Comparison of ENCODE assay signal across 8 cellular contexts in genomic region chr13:26220575-26220974, GRCh38. TPM values are rescaled to one million over a fixed set of nuclear protein-coding genes. Genes with fewer than 3 reads are reported as not detected.
DNase-seq lines count a peak whose midpoint lies in the region; ATAC-seq and TF ChIP-seq lines count a peak whose summit lies in the region.

No MANE protein-coding gene starts in this region.

- TF ChIP-seq CTCF in CD8-positive, alpha-beta T cell (IDR thresholded peaks at IDR 0.05) = no peak
- TF ChIP-seq CTCF in choroid plexus epithelial cell (conservative IDR thresholded peaks at IDR 0.05; ENCODE audit: low read depth, low read length) = no peak

- H3K27me3 ChIP-seq in CD8-positive, alpha-beta T cell (ENCODE audit: insufficient read depth, low read length) = no peaks in the 10 kb centered on the region
- no peaks in the 10 kb centered on the region for H3K27me3 ChIP-seq in naive thymus-derived CD4-positive, alpha-beta T cell (ENCODE audit: control insufficient read depth in 2 of 2, insufficient read depth in 2 of 2, low read length in 2 of 2)

- DNase-seq in CD8-positive, alpha-beta T cell = no peak
- DNase-seq in M059J (ENCODE audit: low read depth) (peak; percentile 67), choroid plexus epithelial cell (ENCODE audit: low read depth) (peak; percentile 74), NCI-H1105 (lab: John Stamatoyannopoulos, UW) (no peak)
- no peak for DNase-seq in naive thymus-derived CD4-positive, alpha-beta T cell

- intact Hi-C loops in CD8-positive, alpha-beta T cell (cut with DNase I, micrococcal nuclease) = loop anchor here (1.0 to 10.0 kb wide), 9 partner anchors 34 to 1914 kb away; partner anchors contain the start of genes GTF3A (in 1 of the 2), LNX2 (in 1 of the 2), MTIF3 (in 1 of the 2) and NUP58 (in 1 of the 2)
- intact Hi-C loops in naive thymus-derived CD4-positive, alpha-beta T cell (cut with micrococcal nuclease) = loop anchor here (2.0 to 10.0 kb wide), 6 partner anchors 346 to 1918 kb away; partner anchors contain the start of genes GTF3A (in 1 of the 2), LNX2 (in 1 of the 2), MTIF3 (in 1 of the 2) and NUP58 (in 1 of the 2)

- H3K36me3 ChIP-seq in CD8-positive, alpha-beta T cell (ENCODE audit: insufficient read depth, low read length) = peaks cover 23% of the 10 kb centered on the region
- peaks cover 14 to 34% (median 21%) of the 10 kb centered on the region in 3 experiments for H3K36me3 ChIP-seq in naive thymus-derived CD4-positive, alpha-beta T cell (ENCODE audit: control insufficient read depth in 2 of 3, insufficient read depth in 3 of 3, low read length in 3 of 3)

- H3K4me1 Mint-ChIP-seq in CD8-positive, alpha-beta T cell (ENCODE audit: low read depth) = peaks cover 46% of the 10 kb centered on the region
- H3K4me1 Mint-ChIP-seq in naive thymus-derived CD4-positive, alpha-beta T cell = peaks cover 25 to 55% (median 49%) of the 10 kb centered on the region in 7 donors

- POLR2A ChIA-PET in CD8-positive, alpha-beta T cell (lab: Charles Lee) = interaction anchor here (0.9 to 1.0 kb wide), 2 partner anchors 35 kb away, joined by 3 read pairs; no protein-coding TSS in a partner anchor
- POLR2A ChIA-PET in naive thymus-derived CD4-positive, alpha-beta T cell (lab: Charles Lee) = interaction anchor here (0.5 to 4.1 kb wide), 6 partner anchors 10 to 1096 kb away, joined by 3 to 41 read pairs (median 3); partner anchors contain the start of gene CDK8

- ATAC-seq in CD8-positive, alpha-beta T cell = no peak
- no peak for ATAC-seq in naive thymus-derived CD4-positive, alpha-beta T cell
- ATAC-seq in GM18867 (IDR thresholded peaks at IDR 0.05; ENCODE audit: unreplicated experiment) (no peak), HG03442 (IDR thresholded peaks at IDR 0.05; ENCODE audit: unreplicated experiment) (no peak), HG02852 (IDR thresholded peaks at IDR 0.05; ENCODE audit: unreplicated experiment) (no peak)

- H3K4me3 Mint-ChIP-seq in CD8-positive, alpha-beta T cell = peak overlapping the region; percentile 99
- H3K4me3 Mint-ChIP-seq in naive thymus-derived CD4-positive, alpha-beta T cell = peak overlapping the region; percentile 49 to 100 (median 98)

- H3K9me3 Mint-ChIP-seq in CD8-positive, alpha-beta T cell = no peaks in the 10 kb centered on the region
- peaks cover 0 to 8% (median 0%) of the 10 kb centered on the region in 11 donors for H3K9me3 Mint-ChIP-seq in naive thymus-derived CD4-positive, alpha-beta T cell

- H3K9me3 ChIP-seq in CD8-positive, alpha-beta T cell (ENCODE audit: low read length) = no peaks in the 10 kb centered on the region
- H3K9me3 ChIP-seq in naive thymus-derived CD4-positive, alpha-beta T cell (ENCODE audit: control insufficient read depth in 2 of 3, low read length in 3 of 3) = no peaks in the 10 kb centered on the region

- peak overlapping the region; percentile 97 for H3K4me3 ChIP-seq in CD8-positive, alpha-beta T cell (ENCODE audit: low read depth, low read length)
- peak overlapping the region; percentile 89 for H3K4me3 ChIP-seq in choroid plexus epithelial cell (ENCODE audit: low read depth, low read length)
- peak overlapping the region; percentile 96 for H3K4me3 ChIP-seq in naive thymus-derived CD4-positive, alpha-beta T cell (ENCODE audit: low read length)

- CTCF ChIA-PET in CD8-positive, alpha-beta T cell (lab: Charles Lee) = interaction anchor here (1.3 to 2.7 kb wide), 5 partner anchors 19 to 276 kb away, joined by 3 to 10 read pairs (median 3); no protein-coding TSS in a partner anchor
- CTCF ChIA-PET in naive thymus-derived CD4-positive, alpha-beta T cell (lab: Charles Lee) = no interaction called here

- no peak overlapping the region for H3K27ac ChIP-seq in CD8-positive, alpha-beta T cell (ENCODE audit: low read depth, low read length)
- H3K27ac ChIP-seq in naive thymus-derived CD4-positive, alpha-beta T cell (ENCODE audit: low read depth, low read length) = no peak overlapping the region

- no peak overlapping the region for H3K27ac Mint-ChIP-seq in CD8-positive, alpha-beta T cell
- H3K27ac Mint-ChIP-seq in naive thymus-derived CD4-positive, alpha-beta T cell = no peak overlapping the region

- H3K4me1 ChIP-seq in CD8-positive, alpha-beta T cell (ENCODE audit: insufficient read depth, low read length) = peaks cover 26% of the 10 kb centered on the region
- peaks cover 16 to 17% of the 10 kb centered on the region in 2 donors for H3K4me1 ChIP-seq in naive thymus-derived CD4-positive, alpha-beta T cell (ENCODE audit: control insufficient read depth in 2 of 2, insufficient read depth in 2 of 2, low read length in 2 of 2)

- peaks cover 46% of the 10 kb centered on the region for H3K36me3 Mint-ChIP-seq in CD8-positive, alpha-beta T cell
- peaks cover 9 to 28% (median 23%) of the 10 kb centered on the region in 5 donors for H3K36me3 Mint-ChIP-seq in naive thymus-derived CD4-positive, alpha-beta T cell

- H3K27me3 Mint-ChIP-seq in CD8-positive, alpha-beta T cell (ENCODE audit: low read depth) = no peaks in the 10 kb centered on the region
- H3K27me3 Mint-ChIP-seq in naive thymus-derived CD4-positive, alpha-beta T cell = peaks cover 0 to 3% (median 0%) of the 10 kb centered on the region in 5 donors

RNA-seq across cellular contexts. Expression of gene RNF6, which starts 1.5 kb away (rescaled TPM):
- 10 to 100 TPM; 50.3 to 55.0 TPM for total RNA-seq in CD8-positive, alpha-beta T cell
- total RNA-seq in M059J (2014; rRNA removed; shearing (Covaris generic)) = 26.8 and 27.5 TPM in 2 replicates
- 10 to 100 TPM; 31.0 to 45.6 (median 44.6) TPM for total RNA-seq in naive thymus-derived CD4-positive, alpha-beta T cell
- 10 to 100 TPM; 29.1 to 57.4 TPM for polyA plus RNA-seq in naive thymus-derived CD4-positive, alpha-beta T cell

RNA-seq across cellular contexts. Expression of gene CDK8, which starts 33.4 kb away (rescaled TPM):
- total RNA-seq in CD8-positive, alpha-beta T cell = 1 to 10 TPM; 4.9 to 5.3 TPM
- total RNA-seq in M059J (2014; rRNA removed; shearing (Covaris generic)) = 9.4 and 18.4 TPM in 2 replicates
- total RNA-seq in naive thymus-derived CD4-positive, alpha-beta T cell = 10 to 100 TPM in 4 of 5 experiments, 1 to 10 TPM in 1; 9.0 to 14.0 (median 11.6) TPM
- 1 to 10 TPM; 5.5 to 5.9 TPM for polyA plus RNA-seq in naive thymus-derived CD4-positive, alpha-beta T cell

Comparison
In these comparisons a context has a peak if more than half of its experiments do, and no peak if none do; other contexts are left out.
1. DNase-seq: peak in M059J (single experiment) and choroid plexus epithelial cell (single experiment); none in CD8-positive, alpha-beta T cell (0 of 7), naive thymus-derived CD4-positive, alpha-beta T cell (0 of 9) and NCI-H1105 (single experiment).
2. Peak in every context shown above with its lines, with median percentiles within 50 percentile points of each other: H3K4me3 ChIP-seq.